15 cellular contexts compared by ENCODE assay signal in the genomic region with DNA sequence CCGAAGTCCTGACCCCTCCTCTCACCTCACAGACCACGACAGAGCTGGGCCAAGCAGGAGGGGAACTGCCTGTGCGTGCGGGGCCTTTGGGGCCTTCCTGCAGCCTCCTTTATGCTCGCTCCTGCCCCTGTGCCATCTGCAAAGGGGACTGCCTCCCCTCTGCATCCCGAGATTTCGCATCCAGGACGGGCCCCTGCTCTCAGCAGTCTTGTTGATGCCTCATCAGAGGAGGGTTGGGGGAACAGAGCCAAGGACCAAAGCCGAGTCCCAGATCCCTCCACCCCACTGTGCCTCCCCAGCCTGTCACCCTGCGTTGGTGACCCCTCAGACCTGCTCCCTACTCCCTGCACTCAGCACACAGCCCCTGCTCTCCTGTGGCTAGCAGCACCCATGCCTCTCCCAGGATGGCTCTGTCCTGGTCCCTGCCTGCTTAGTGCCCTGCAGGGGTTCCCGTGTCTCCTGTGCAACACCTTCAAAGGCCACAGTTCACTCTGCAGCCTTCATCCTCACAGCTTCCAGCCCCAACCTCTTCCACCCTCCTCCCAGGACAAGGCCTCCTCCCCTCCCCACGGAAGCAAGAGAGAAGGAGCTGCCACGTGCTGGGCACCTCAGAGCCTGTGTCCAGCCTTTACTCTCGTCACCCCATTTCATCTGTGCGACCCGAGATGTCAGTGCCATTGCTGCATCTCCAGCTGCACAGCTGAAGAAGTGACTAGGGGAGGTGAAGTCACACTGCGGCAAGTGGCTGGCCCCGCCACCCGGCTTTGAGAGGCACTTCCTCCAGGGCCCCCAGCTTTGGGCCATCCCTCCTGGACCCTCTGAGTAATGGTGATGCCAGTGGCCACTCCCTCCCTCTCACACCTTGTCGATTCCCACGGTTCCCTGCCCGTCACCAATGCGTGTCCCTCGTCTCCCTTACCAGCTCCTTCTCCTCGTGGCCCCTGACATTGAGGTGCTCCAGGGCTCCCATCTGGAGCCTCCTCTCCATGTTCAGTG.
DNase-seq lines count a peak whose midpoint lies in the region; ATAC-seq and TF ChIP-seq lines count a peak whose summit lies in the region.
"Had no signal": no experiment of that assay in that cellular context is flagged by ENCODE, and none has a peak within 500 bp of the region (broad histone marks: within the 10 kb centered on the region; RNA-seq: fewer than 3 reads in every experiment).

No MANE protein-coding gene starts in this region.

- H3K9me3 Mint-ChIP-seq in IgD-negative memory B cell: peaks cover 0 to 4% (median 0%) of the 10 kb centered on the region in 3 donors
- no peaks in the 10 kb centered on the region for H3K9me3 Mint-ChIP-seq in nephron
- H3K9me3 Mint-ChIP-seq: T-helper 1 cell treated with Interleukin-12 subunit alpha and Interleukin-12 subunit beta and Interleukin-4 antibody, amounts not matched to agents 30 μg/mL and 1 μg/mL, for 36 hours had no signal

- no peak overlapping the region for H2BK5ac ChIP-seq in mesenchymal stem cell (ENCODE audit: low read depth, low read length, poor library complexity, severe bottlenecking)

- peak overlapping the region in 1 of 2 experiments; percentile 11 for H3K18ac ChIP-seq in mesenchymal stem cell (ENCODE audit: low read depth in 1 of 2, low read length in 2 of 2)

- H2AFZ ChIP-seq in mesenchymal stem cell (ENCODE audit: low read depth, low read length): no peak overlapping the region

- H3K9me3 ChIP-seq in BLaER1 (no peaks in the 10 kb centered on the region), mesenchymal stem cell (ENCODE audit: control insufficient read depth, low read length) (peaks cover 2% of the 10 kb centered on the region)
- H3K9me3 ChIP-seq: adrenal gland had no signal

- 0 out of 2 replicates have a peak overlapping the region, but pooled peaks have one; percentile 29 for H3K27ac ChIP-seq in BLaER1
- H3K27ac ChIP-seq in caudate nucleus (ENCODE audit: low read depth, low read length): no peak overlapping the region
- H3K27ac ChIP-seq in mesenchymal stem cell (ENCODE audit: low read length, poor library complexity, severe bottlenecking): no peak overlapping the region

- H3K4me2 ChIP-seq in BLaER1 (no peak overlapping the region), mesenchymal stem cell (ENCODE audit: low read length, poor library complexity, severe bottlenecking) (no peak overlapping the region)

- H2AK5ac ChIP-seq in mesenchymal stem cell (ENCODE audit: low read length, severe bottlenecking): no peak overlapping the region

- H4K20me1 ChIP-seq in BLaER1: no peaks in the 10 kb centered on the region

- ATAC-seq in esophagus mucosa (peak; percentile 37), HG03135 (IDR thresholded peaks at IDR 0.05; ENCODE audit: unreplicated experiment) (no peak)
- ATAC-seq: activated CD4-positive, CD25-positive, alpha-beta regulatory T cell treated with anti-CD3 and anti-CD28 coated beads, Interleukin-2, amount 50 U/mL, for 24 hours had no signal

- H3K27me3 ChIP-seq in BLaER1: no peaks in the 10 kb centered on the region
- no peaks in the 10 kb centered on the region for H3K27me3 ChIP-seq in mesenchymal stem cell (ENCODE audit: control insufficient read depth in 1 of 2, insufficient read depth in 1 of 2, low read length in 2 of 2)
- H3K27me3 ChIP-seq: adrenal gland had no signal

- H3K27ac Mint-ChIP-seq in IgD-negative memory B cell (peak overlapping the region in 2 of 3 donors; percentile 40 to 58), nephron (peak overlapping the region in 2 of 3 experiments; percentile 3 to 50)
- H3K27ac Mint-ChIP-seq: T-helper 1 cell treated with Interleukin-12 subunit alpha and Interleukin-12 subunit beta and Interleukin-4 antibody, amounts not matched to agents 30 μg/mL and 1 μg/mL, for 36 hours had no signal

- DNase-seq in caudate nucleus (lab: John Stamatoyannopoulos, UW) (no peak), NCI-H2107 treated with DMSO at 0.1 percent for 48 hours (lab: John Stamatoyannopoulos, UW; ENCODE audit: unreplicated experiment) (no peak), mesenchymal stem cell (no peak)
- DNase-seq: activated T-cell treated with anti-CD3 and anti-CD28 coated beads, Interleukin-2, amount 50 U/mL, for 1 hour; cerebellar nuclear complex; NCI-H2081; stimulated activated CD4-positive, alpha-beta T cell treated with anti-CD3 and anti-CD28 coated beads, Interleukin-2, amount 100 ng/mL, for 24 hours had no signal

- peaks cover 13% of the 10 kb centered on the region for H3K4me1 ChIP-seq in BLaER1
- peaks cover under 1% of the 10 kb centered on the region for H3K4me1 ChIP-seq in mesenchymal stem cell (ENCODE audit: control insufficient read depth, insufficient read depth, low read depth, low read length)
- H3K4me1 ChIP-seq: adrenal gland had no signal

- peak overlapping the region in 1 of 2 experiments; percentile 73 for H3K14ac ChIP-seq in mesenchymal stem cell (ENCODE audit: low read length in 2 of 2)

- no peak overlapping the region for H4K8ac ChIP-seq in mesenchymal stem cell (ENCODE audit: low read length)

- H3K9ac ChIP-seq in BLaER1 (no peak overlapping the region), mesenchymal stem cell (ENCODE audit: low read length) (no peak overlapping the region)

- H3K79me1 ChIP-seq in mesenchymal stem cell (replicated peaks; ENCODE audit: low read length, poor library complexity, severe bottlenecking): peaks cover 5% of the 10 kb centered on the region

- H3K36me3 ChIP-seq in BLaER1 (peaks cover 57% of the 10 kb centered on the region), mesenchymal stem cell (ENCODE audit: control insufficient read depth in 1 of 2, insufficient read depth in 2 of 2, low read depth in 1 of 2, low read length in 2 of 2) (peaks cover 46 to 53% of the 10 kb centered on the region in 2 experiments)

- TF ChIP-seq CTCF in nephron (IDR thresholded peaks at IDR 0.05; ENCODE audit: unreplicated experiment in 3 of 3): no peak

- WGBS in mesenchymal stem cell: 92% methylated on average over 25 of the region's 25 CpGs

- H3K4me1 Mint-ChIP-seq in IgD-negative memory B cell: peaks cover 0 to 2% (median 0%) of the 10 kb centered on the region in 3 donors
- peaks cover 10% of the 10 kb centered on the region for H3K4me1 Mint-ChIP-seq in nephron

- no peak overlapping the region for H4K91ac ChIP-seq in mesenchymal stem cell (ENCODE audit: low read length)

- H2BK12ac ChIP-seq in mesenchymal stem cell (ENCODE audit: low read length in 2 of 2): no peak overlapping the region

- H3K4ac ChIP-seq in mesenchymal stem cell (ENCODE audit: low read depth in 1 of 2, low read length in 2 of 2): no peak overlapping the region

- H3K4me3 ChIP-seq in BLaER1: no peak overlapping the region
- H3K4me3 ChIP-seq in mesenchymal stem cell (ENCODE audit: insufficient read depth in 1 of 2, low read depth in 1 of 2, low read length in 2 of 2): no peak overlapping the region
- H3K4me3 ChIP-seq: adrenal gland had no signal

- no peak overlapping the region for H3K23ac ChIP-seq in mesenchymal stem cell (ENCODE audit: low read length in 2 of 2)

- no peak overlapping the region for H2BK120ac ChIP-seq in mesenchymal stem cell (ENCODE audit: low read depth, low read length)

- H3K36me3 Mint-ChIP-seq in IgD-negative memory B cell (peaks cover 6% of the 10 kb centered on the region), nephron (ENCODE audit: low read depth) (peaks cover 67% of the 10 kb centered on the region)

- no peak overlapping the region for H3K4me3 Mint-ChIP-seq in IgD-negative memory B cell
- no peak overlapping the region for H3K4me3 Mint-ChIP-seq in nephron
- H3K4me3 Mint-ChIP-seq: T-helper 1 cell treated with Interleukin-12 subunit alpha and Interleukin-12 subunit beta and Interleukin-4 antibody, amounts not matched to agents 30 μg/mL and 1 μg/mL, for 36 hours had no signal

- no peaks in the 10 kb centered on the region for H3K27me3 Mint-ChIP-seq in IgD-negative memory B cell
- H3K27me3 Mint-ChIP-seq in nephron (ENCODE audit: low read depth): no peaks in the 10 kb centered on the region

- H2BK15ac ChIP-seq in mesenchymal stem cell (ENCODE audit: low read depth, poor library complexity, severe bottlenecking): no peak overlapping the region
